20 cellular contexts compared by ENCODE assay signal in the genomic region with DNA sequence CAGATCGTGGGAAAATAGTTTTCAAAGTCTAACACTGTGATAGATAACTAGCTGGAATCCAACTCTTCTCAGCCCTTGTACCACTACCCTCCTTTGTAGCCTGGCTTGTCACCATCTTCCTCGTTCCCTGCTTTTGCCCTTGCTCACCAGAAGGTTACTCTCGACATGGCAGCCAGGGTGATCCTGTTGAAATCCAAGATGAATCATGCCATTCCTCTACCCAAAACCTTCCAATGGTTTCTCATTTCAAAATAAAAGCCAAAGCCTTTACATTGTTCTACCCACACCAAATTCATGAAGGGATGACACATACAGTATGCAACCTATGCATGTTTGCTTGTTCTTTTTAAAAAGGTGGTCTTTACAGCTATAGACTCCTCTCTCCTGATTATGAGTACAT. TPM values are rescaled to one million over a fixed set of nuclear protein-coding genes. Genes with fewer than 3 reads are reported as not detected.
DNase-seq lines count a peak whose midpoint lies in the region; ATAC-seq and TF ChIP-seq lines count a peak whose summit lies in the region.
"Had no signal": no experiment of that assay in that cellular context is flagged by ENCODE, and none has a peak within 500 bp of the region (broad histone marks: within the 10 kb centered on the region; RNA-seq: fewer than 3 reads in every experiment).

No MANE protein-coding gene starts in this region.

- H3K4me3 ChIP-seq in epithelial cell of esophagus (ENCODE audit: low read length) = no peak overlapping the region
- H3K4me3 ChIP-seq: right lobe of liver, thyroid gland had no signal

- no peak for DNase-seq in activated T-cell treated with anti-CD3 and anti-CD28 coated beads, Interleukin-2, amount 50 U/mL, for 72 hours
- DNase-seq in activated T-cell treated with anti-CD3 and anti-CD28 coated beads for 4 hours = no peak
- no peak for DNase-seq in T-helper 17 cell
- peak; percentile 76 for DNase-seq in epithelial cell of esophagus (ENCODE audit: low read depth)
- peak; percentile 9 for DNase-seq in renal cortical epithelial cell (ENCODE audit: low read depth)
- no peak for DNase-seq in COLO829 (ENCODE audit: low spot score)
- DNase-seq: activated CD4-positive, alpha-beta T cell treated with anti-CD3 and anti-CD28 coated beads for 1 hour; activated T-cell treated with anti-CD3 and anti-CD28 coated beads, Interleukin-2, amount 50 U/mL, for 4 hours; CD8-positive, alpha-beta memory T cell; effector CD8-positive, alpha-beta T cell; islet precursor cell; midbrain; right lobe of liver; stimulated activated CD4-positive, alpha-beta T cell treated with anti-CD3 and anti-CD28 coated beads, Interleukin-2, amount 100 ng/mL, for 48 hours; stimulated activated CD8-positive, alpha-beta memory T cell treated with anti-CD3 and anti-CD28 coated beads, Interleukin-4, amount 100 ng/mL, for 48 hours; thyroid gland had no signal

- H3K36me3 Mint-ChIP-seq in activated T-cell treated with anti-CD3 and anti-CD28 coated beads, Interleukin-2, amount 50 U/mL, for 72 hours (ENCODE audit: insufficient read depth in 2 of 2) = peaks cover 2 to 10% of the 10 kb centered on the region in 2 donors
- peaks cover 9% of the 10 kb centered on the region for H3K36me3 Mint-ChIP-seq in T-helper 17 cell (ENCODE audit: low read depth)

- H3K9me3 Mint-ChIP-seq in activated T-cell treated with anti-CD3 and anti-CD28 coated beads, Interleukin-2, amount 50 U/mL, for 72 hours = no peaks in the 10 kb centered on the region
- H3K9me3 Mint-ChIP-seq: activated T-cell treated with anti-CD3 and anti-CD28 coated beads, Interleukin-2, amount 50 U/mL, for 4 hours; CD8-positive, alpha-beta memory T cell had no signal

- peak overlapping the region; percentile 47 for H3K27ac Mint-ChIP-seq in activated T-cell treated with anti-CD3 and anti-CD28 coated beads, Interleukin-2, amount 50 U/mL, for 72 hours
- H3K27ac Mint-ChIP-seq in T-helper 17 cell = peak overlapping the region; percentile 44

- no peaks in the 10 kb centered on the region for H3K27me3 Mint-ChIP-seq in activated T-cell treated with anti-CD3 and anti-CD28 coated beads, Interleukin-2, amount 50 U/mL, for 72 hours (ENCODE audit: low read depth)
- no peaks in the 10 kb centered on the region for H3K27me3 Mint-ChIP-seq in T-helper 17 cell
- H3K27me3 Mint-ChIP-seq: CD8-positive, alpha-beta memory T cell had no signal

- H3K4me3 Mint-ChIP-seq in activated T-cell treated with anti-CD3 and anti-CD28 coated beads, Interleukin-2, amount 50 U/mL, for 72 hours = peak overlapping the region in 1 of 2 donors; percentile 13
- no peak overlapping the region for H3K4me3 Mint-ChIP-seq in T-helper 17 cell
- H3K4me3 Mint-ChIP-seq: activated T-cell treated with anti-CD3 and anti-CD28 coated beads, Interleukin-2, amount 50 U/mL, for 4 hours had no signal

- no peaks in the 10 kb centered on the region for H3K9me3 ChIP-seq in T-helper 17 cell (ENCODE audit: control insufficient read depth, low read length, poor library complexity, severe bottlenecking)
- H3K9me3 ChIP-seq: neutrophil, right lobe of liver, thyroid gland had no signal

- no peak for ATAC-seq in activated T-cell treated with anti-CD3 and anti-CD28 coated beads, Interleukin-2, amount 50 U/mL, for 72 hours (replicated peaks in 1 of 2)
- no peak for ATAC-seq in T-helper 17 cell
- no peak for ATAC-seq in HG03354 (IDR thresholded peaks at IDR 0.05; ENCODE audit: poor library complexity, severe bottlenecking, unreplicated experiment)
- ATAC-seq in GM21526 (IDR thresholded peaks at IDR 0.05; ENCODE audit: low FRiP score, unreplicated experiment) = no peak
- ATAC-seq: activated T-cell treated with anti-CD3 and anti-CD28 coated beads, Interleukin-2, amount 50 U/mL, for 4 hours; right lobe of liver had no signal

- peak; percentile 16 for TF ChIP-seq CTCF in epithelial cell of esophagus (IDR thresholded peaks at IDR 0.05; ENCODE audit: insufficient read depth, low read depth, low read length, missing control alignments)

- peaks cover 79% of the 10 kb centered on the region for H3K4me1 Mint-ChIP-seq in activated T-cell treated with anti-CD3 and anti-CD28 coated beads, Interleukin-2, amount 50 U/mL, for 72 hours (ENCODE audit: low read depth)
- H3K4me1 Mint-ChIP-seq in T-helper 17 cell = peaks cover 27% of the 10 kb centered on the region

RNA-seq across cellular contexts. Expression of gene STAT4, which starts 45.7 kb away (rescaled TPM):
- 100 to 1,000 TPM; 104 to 125 TPM for total RNA-seq in activated T-cell treated with anti-CD3 and anti-CD28 coated beads, Interleukin-2, amount 50 U/mL, for 72 hours
- 100 to 1,000 TPM; 117 to 128 TPM for total RNA-seq in T-helper 17 cell
- 0.52 and 3.0 TPM in 2 replicates for total RNA-seq in renal cortical epithelial cell
- total RNA-seq: G401 had no signal

Comparison
In these comparisons a context has a peak if more than half of its experiments do, and no peak if none do; other contexts are left out.
1. DNase-seq: peak in epithelial cell of esophagus (single experiment) and renal cortical epithelial cell (single experiment); none in activated T-cell treated with anti-CD3 and anti-CD28 coated beads, Interleukin-2, amount 50 U/mL, for 72 hours (0 of 2), activated T-cell treated with anti-CD3 and anti-CD28 coated beads for 4 hours (single experiment), T-helper 17 cell (0 of 3) and COLO829 (single experiment).
2. RNA of gene STAT4, which starts 45.7 kb away (total RNA-seq): 117 to 128 TPM in T-helper 17 cell and 104 to 125 TPM in activated T-cell treated with anti-CD3 and anti-CD28 coated beads, Interleukin-2, amount 50 U/mL, for 72 hours; 0.52 to 3.0 TPM in renal cortical epithelial cell; every median in the first group is over 10 times any median in the second.